In genomic region chr2:222538535-222538934, GRCh38 we compare ENCODE assay signal across 25 cellular contexts.
DNase-seq lines count a peak whose midpoint lies in the region; ATAC-seq and TF ChIP-seq lines count a peak whose summit lies in the region.
"Had no signal": no experiment of that assay in that cellular context is flagged by ENCODE, and none has a peak within 500 bp of the region (broad histone marks: within the 10 kb centered on the region; RNA-seq: fewer than 3 reads in every experiment).

No MANE protein-coding gene starts in this region.

- no peaks in the 10 kb centered on the region for H3K9me3 ChIP-seq in ovary
- H3K9me3 ChIP-seq in spleen = no peaks in the 10 kb centered on the region
- H3K9me3 ChIP-seq: suprapubic skin had no signal

- peak; percentile 52 for DNase-seq in MV-4-11 (lab: John Stamatoyannopoulos, UW)
- DNase-seq in HuH-7.5 (ENCODE audit: low spot score) = no peak
- no peak for DNase-seq in ovary
- DNase-seq in spleen = no peak
- DNase-seq in SKM-1 treated with dmso at 0.1 percent for 144 hours (lab: John Stamatoyannopoulos, UW; ENCODE audit: unreplicated experiment) = no peak
- DNase-seq: activated CD8-positive, alpha-beta memory T cell treated with anti-CD3 and anti-CD28 coated beads, Interleukin-2, amount 50 U/mL, for 4 hours; activated effector memory CD4-positive, alpha-beta T cell treated with Interleukin-2 at 50 U/mL for 16 hours; COR-L47; DMS79; GF-D8; H9; islet precursor cell; natural killer cell; NCI-H1105 treated with DMSO at 0.1 percent for 48 hours; NCI-H2029 treated with DMSO at 0.1 percent for 48 hours; NCI-H446; PC-3 had no signal

- H3K36me3 ChIP-seq in ovary (no peaks in the 10 kb centered on the region), spleen (no peaks in the 10 kb centered on the region)
- H3K36me3 ChIP-seq: suprapubic skin had no signal

- TF ChIP-seq EP300 in ovary (IDR thresholded peaks at IDR 0.05) = no peak

- ATAC-seq in GM18502 (IDR thresholded peaks at IDR 0.05; ENCODE audit: poor library complexity, unreplicated experiment) (peak; percentile 79), GM21447 (IDR thresholded peaks at IDR 0.05; ENCODE audit: unreplicated experiment) (peak; percentile 52), HG02884 (IDR thresholded peaks at IDR 0.05; ENCODE audit: unreplicated experiment) (peak; percentile 78)
- ATAC-seq: HepG2; natural killer cell; PC-3; Right ventricle myocardium inferior; stimulated activated effector memory CD8-positive, alpha-beta T cell treated with anti-CD3 and anti-CD28 coated beads, Interleukin-12 subunit alpha, Interleukin-12 subunit beta, amount 100 ng/mL, for 72 hours had no signal

- H3K4me1 ChIP-seq in ovary (ENCODE audit: insufficient read depth) (no peaks in the 10 kb centered on the region), spleen (no peaks in the 10 kb centered on the region)
- H3K4me1 ChIP-seq: suprapubic skin had no signal

- TF ChIP-seq POLR2A in ovary (IDR thresholded peaks at IDR 0.05) (no peak), spleen (IDR thresholded peaks at IDR 0.05) (no peak)

- H3K27ac ChIP-seq in ovary (no peak overlapping the region), spleen (no peak overlapping the region)
- H3K27ac ChIP-seq: suprapubic skin had no signal

- TF ChIP-seq CTCF in ovary (IDR thresholded peaks at IDR 0.05) (no peak), spleen (IDR thresholded peaks at IDR 0.05 in 8 of 11, conservative IDR thresholded peaks at IDR 0.05 in 3 of 11) (no peak)

- H3K27me3 ChIP-seq in ovary (no peaks in the 10 kb centered on the region), spleen (replicated peaks in 1 of 7) (peaks cover 0 to 16% (median 0%) of the 10 kb centered on the region in 7 donors)
- H3K27me3 ChIP-seq: suprapubic skin had no signal

- WGBS in ovary, 3 donors = 85 to 92% (median 85%) methylated on average over 3 of the region's 3 CpGs
- WGBS in spleen, 5 donors = 68 to 77% (median 72%) methylated on average over 3 of the region's 3 CpGs

- intact Hi-C loops in ovary (cut with DNase I) (no loop called here), spleen (cut with DNase I; ENCODE audit: low total_unique reads) (no loop called here)

- H3K4me3 ChIP-seq in ovary = no peak overlapping the region
- H3K4me3 ChIP-seq in spleen = no peak overlapping the region
- H3K4me3 ChIP-seq: smooth muscle cell, suprapubic skin had no signal
